In genomic region chr6:103018426-103018825, GRCh38 we compare ENCODE assay signal across 29 cellular contexts.
"Had no signal": no experiment of that assay in that cellular context is flagged by ENCODE, and none has a peak within 500 bp of the region (broad histone marks: within the 10 kb centered on the region; RNA-seq: fewer than 3 reads in every experiment).

No MANE protein-coding gene starts in this region.

- H3K9me3 ChIP-seq: colonic mucosa, esophagus muscularis mucosa, gastrocnemius medialis had no signal

- H3K4me3 Mint-ChIP-seq: dendritic cell treated with granulocyte-macrophage colony-stimulating factor and Interleukin-4, amounts not matched to agents 40 ng/mL and 50 ng/mL, for 4 days; effector memory CD8-positive, alpha-beta T cell; endodermal cell had no signal

- H3K9me3 Mint-ChIP-seq: endodermal cell had no signal

- H3K27me3 ChIP-seq: colonic mucosa, dorsolateral prefrontal cortex, esophagus muscularis mucosa, esophagus squamous epithelium, foreskin keratinocyte, gastrocnemius medialis, gastroesophageal sphincter, heart left ventricle, heart right ventricle had no signal

- H3K27ac Mint-ChIP-seq: dendritic cell treated with granulocyte-macrophage colony-stimulating factor and Interleukin-4, amounts not matched to agents 40 ng/mL and 50 ng/mL, for 4 days; effector memory CD8-positive, alpha-beta T cell; endodermal cell had no signal

- ATAC-seq: effector memory CD8-positive, alpha-beta T cell; esophagus mucosa; foreskin keratinocyte; gastrocnemius medialis; gastroesophageal sphincter; heart left ventricle; heart right ventricle had no signal

- DNase-seq: colonic mucosa; cortex of kidney; dermis blood vessel endothelial cell; effector CD4-positive, alpha-beta T cell; effector CD8-positive, alpha-beta T cell; effector memory CD4-positive, alpha-beta T cell; effector memory CD8-positive, alpha-beta T cell; endodermal cell; erythroblast; esophagus squamous epithelium; foreskin fibroblast; foreskin keratinocyte; foreskin melanocyte; gastrocnemius medialis; glutamatergic neuron; head of caudate nucleus; heart right ventricle had no signal

- H3K4me1 Mint-ChIP-seq: endodermal cell had no signal

- H3K4me1 ChIP-seq: colonic mucosa, esophagus muscularis mucosa, esophagus squamous epithelium, foreskin keratinocyte, gastrocnemius medialis, gastroesophageal sphincter, heart left ventricle, heart right ventricle had no signal

- H3K27ac ChIP-seq: colonic mucosa, coronary artery, dorsolateral prefrontal cortex, epithelial cell of prostate, esophagus muscularis mucosa, esophagus squamous epithelium, foreskin keratinocyte, gastrocnemius medialis, gastroesophageal sphincter, heart left ventricle, heart right ventricle had no signal

- H3K27me3 Mint-ChIP-seq: dendritic cell treated with granulocyte-macrophage colony-stimulating factor and Interleukin-4, amounts not matched to agents 40 ng/mL and 50 ng/mL, for 4 days; effector memory CD8-positive, alpha-beta T cell had no signal

- H3K4me3 ChIP-seq: colonic mucosa, coronary artery, dorsolateral prefrontal cortex, esophagus muscularis mucosa, esophagus squamous epithelium, gastrocnemius medialis, gastroesophageal sphincter, heart left ventricle, heart right ventricle had no signal

- H3K36me3 ChIP-seq: colonic mucosa, esophagus muscularis mucosa, esophagus squamous epithelium, gastrocnemius medialis, gastroesophageal sphincter, heart left ventricle, heart right ventricle had no signal

- FAIRE-seq: colon, endometrium, endothelial cell of umbilical vein, frontal cortex had no signal
